In genomic region chr20:56460459-56460858, GRCh38 we compare ENCODE assay signal across 1 cellular context.
TF ChIP-seq lines count a peak whose summit lies in the region.

No MANE protein-coding gene starts in this region.

TF ChIP-seq in GM12878, 131 proteins besides CTCF, POLR2A, EP300 and RAD21:
- TF ChIP-seq ESRRA (IDR thresholded peaks at IDR 0.05; ENCODE audit: low read length) (no peak), NFXL1 (IDR thresholded peaks at IDR 0.05; ENCODE audit: borderline replicate concordance) (no peak), ATF7 (IDR thresholded peaks at IDR 0.05; ENCODE audit: low read depth) (no peak), BACH1 (IDR thresholded peaks at IDR 0.05; ENCODE audit: borderline replicate concordance) (no peak), TAF1 (IDR thresholded peaks at IDR 0.05; ENCODE audit: borderline replicate concordance, low read depth, low read length) (no peak), JUND (IDR thresholded peaks at IDR 0.05; ENCODE audit: low read depth, low read length) (no peak), YBX1 (IDR thresholded peaks at IDR 0.05) (no peak), SRF (IDR thresholded peaks at IDR 0.05; ENCODE audit: low read depth in 2 of 2, low read length in 2 of 2) (no peak)
TF ChIP-seq in GM12878: peak in this region for 0.
